Comparison of ENCODE assay signal across 22 cellular contexts in genomic region chr21:42565886-42566523, GRCh38. TPM values are rescaled to one million over a fixed set of nuclear protein-coding genes. Genes with fewer than 3 reads are reported as not detected.
DNase-seq lines count a peak whose midpoint lies in the region; ATAC-seq, FAIRE-seq and TF ChIP-seq lines count a peak whose summit lies in the region.
"Had no signal": no experiment of that assay in that cellular context is flagged by ENCODE, and none has a peak within 500 bp of the region (broad histone marks: within the 10 kb centered on the region; RNA-seq: fewer than 3 reads in every experiment).

No MANE protein-coding gene starts in this region.

- H3K9ac ChIP-seq in IMR-90 (ENCODE audit: low read depth, low read length) (no peak overlapping the region), SU-DHL-6 (ENCODE audit: low read length) (peak overlapping the region; percentile 1; the same call in 1 of the 2 replicates), kidney (ENCODE audit: low read length in 2 of 2) (no peak overlapping the region)

- H3K4ac ChIP-seq in IMR-90 (ENCODE audit: low read depth, low read length), result no peak overlapping the region

- H3K56ac ChIP-seq in IMR-90 (ENCODE audit: extremely low read depth, insufficient read depth, low read length), result no peak overlapping the region

- H2AFZ ChIP-seq in IMR-90 (replicated peaks; ENCODE audit: low read length, poor library complexity), result no peak overlapping the region
- H2AFZ ChIP-seq in SU-DHL-6 (ENCODE audit: low read depth, low read length, severe bottlenecking), result no peak overlapping the region
- H2AFZ ChIP-seq: hepatocyte had no signal

- no peak overlapping the region for H2BK120ac ChIP-seq in IMR-90 (ENCODE audit: low read depth, low read length)

- H3K4me1 Mint-ChIP-seq in stimulated activated naive B cell treated with anti-CD40 and anti-IgM and Interleukin-4, amounts not matched to agents 10 μg/mL and 1 μg/mL and 100 μg/mL, for 72 hours, result peaks cover 9 to 19% of the 10 kb centered on the region in 2 donors
- H3K4me1 Mint-ChIP-seq: CD8-positive, alpha-beta memory T cell had no signal

- H2AK5ac ChIP-seq in IMR-90 (ENCODE audit: low read depth, low read length), result no peak overlapping the region

- H3K4me2 ChIP-seq in IMR-90 (ENCODE audit: low read depth, low read length) (no peak overlapping the region), SU-DHL-6 (ENCODE audit: low read depth, low read length, poor library complexity, severe bottlenecking) (no peak overlapping the region)
- H3K4me2 ChIP-seq: hepatocyte had no signal

- H4K20me1 ChIP-seq in IMR-90 (ENCODE audit: insufficient read depth, low read length) (no peaks in the 10 kb centered on the region), SU-DHL-6 (ENCODE audit: low read depth, low read length) (no peaks in the 10 kb centered on the region)

- H3K79me1 ChIP-seq in IMR-90 (ENCODE audit: low read depth in 1 of 2, low read length in 2 of 2), result no peaks in the 10 kb centered on the region

- no peaks in the 10 kb centered on the region for H3K9me3 ChIP-seq in IMR-90 (ENCODE audit: control insufficient read depth, insufficient read depth, low read length)
- no peaks in the 10 kb centered on the region for H3K9me3 ChIP-seq in SU-DHL-6 (ENCODE audit: insufficient read depth, low read length)
- H3K9me3 ChIP-seq in kidney (ENCODE audit: control insufficient read depth in 1 of 2, low read length in 2 of 2), result no peaks in the 10 kb centered on the region
- H3K9me3 ChIP-seq: breast epithelium, psoas muscle had no signal

- POLR2A ChIA-PET in IMR-90 (lab: Charles Lee; ENCODE audit: unreplicated experiment), result no interaction called here

- no peak overlapping the region for H3K27ac ChIP-seq in IMR-90 (ENCODE audit: insufficient read depth, low read length)
- H3K27ac ChIP-seq in SU-DHL-6 (ENCODE audit: low read depth, low read length), result peak overlapping the region; percentile 55
- no peak overlapping the region for H3K27ac ChIP-seq in kidney (ENCODE audit: low read depth in 2 of 2, low read length in 2 of 2)
- H3K27ac ChIP-seq: breast epithelium, hepatocyte, psoas muscle had no signal

- H2AK9ac ChIP-seq in IMR-90 (replicated peaks; ENCODE audit: low read depth, low read length, poor library complexity), result no peak overlapping the region

- intact Hi-C loops in IMR-90 (cut with micrococcal nuclease), result no loop called here
- intact Hi-C loops in kidney (cut with DNase I), result no loop called here

- no TSS peak for BruUV-seq in IMR-90 (replicated peaks; lab: Mats Ljungman, UMichigan)

- no peaks in the 10 kb centered on the region for H3K9me1 ChIP-seq in IMR-90 (ENCODE audit: insufficient read depth, low read length)

- H4K91ac ChIP-seq in IMR-90 (ENCODE audit: insufficient read depth, low read depth, low read length), result no peak overlapping the region

- H3K27me3 Mint-ChIP-seq in stimulated activated naive B cell treated with anti-CD40 and anti-IgM and Interleukin-4, amounts not matched to agents 10 μg/mL and 1 μg/mL and 100 μg/mL, for 72 hours, result no peaks in the 10 kb centered on the region
- H3K27me3 Mint-ChIP-seq: activated naive CD8-positive, alpha-beta T cell; CD8-positive, alpha-beta memory T cell; dendritic cell treated with granulocyte-macrophage colony-stimulating factor and Interleukin-4, amounts not matched to agents 40 ng/mL and 50 ng/mL, for 4 days; naive thymus-derived CD8-positive, alpha-beta T cell had no signal

- H2BK20ac ChIP-seq in IMR-90 (ENCODE audit: low read depth, low read length), result no peak overlapping the region

- H3K14ac ChIP-seq in IMR-90 (replicated peaks; ENCODE audit: low read depth, low read length), result no peak overlapping the region

- ATAC-seq in IMR-90 (ENCODE audit: low read depth) (no peak), GM21360 (IDR thresholded peaks at IDR 0.05; ENCODE audit: unreplicated experiment) (no peak)
- no peak for ATAC-seq in stimulated activated naive B cell treated with anti-CD40 and anti-IgM and Interleukin-4, amounts not matched to agents 10 μg/mL and 1 μg/mL and 100 μg/mL, for 72 hours (replicated peaks)
- ATAC-seq: naive thymus-derived CD8-positive, alpha-beta T cell; psoas muscle; SK-N-SH treated with all-trans-retinoic acid at 6 μM for 48 hours had no signal

- in situ Hi-C loops in IMR-90 (cut with MboI; ENCODE audit: low sequenced_read_pairs), result no loop called here

- no peak overlapping the region for H3K4me3 Mint-ChIP-seq in stimulated activated naive B cell treated with anti-CD40 and anti-IgM and Interleukin-4, amounts not matched to agents 10 μg/mL and 1 μg/mL and 100 μg/mL, for 72 hours
- H3K4me3 Mint-ChIP-seq: activated naive CD8-positive, alpha-beta T cell; CD8-positive, alpha-beta memory T cell; dendritic cell treated with granulocyte-macrophage colony-stimulating factor and Interleukin-4, amounts not matched to agents 40 ng/mL and 50 ng/mL, for 4 days had no signal

- H2BK15ac ChIP-seq in IMR-90 (ENCODE audit: low read depth, low read length), result no peak overlapping the region

- H3K18ac ChIP-seq in IMR-90 (ENCODE audit: low read depth, low read length), result no peak overlapping the region

- dilution Hi-C loops in IMR-90 (cut with HindIII; ENCODE audit: low sequenced_read_pairs, unreplicated experiment), result no loop called here

- peaks cover 25% of the 10 kb centered on the region for H3F3A ChIP-seq in SU-DHL-6 (ENCODE audit: insufficient read depth)

- no peak overlapping the region for H3K23ac ChIP-seq in IMR-90 (ENCODE audit: low read depth, low read length)

- peaks cover 4% of the 10 kb centered on the region; the same call in 1 of the 2 replicates for H3K79me2 ChIP-seq in SU-DHL-6 (ENCODE audit: insufficient read depth, low read length)
- H3K79me2 ChIP-seq: hepatocyte had no signal

- TF ChIP-seq RAD21 in IMR-90 (IDR thresholded peaks at IDR 0.05; ENCODE audit: low read length), result no peak

- H3K9me2 ChIP-seq in SU-DHL-6 (replicated peaks; ENCODE audit: insufficient read depth, low read length), result no peaks in the 10 kb centered on the region

- 73% methylated on average over 4 of the region's 13 CpGs; no CpG with 5 or more reads in 1 of the 2 experiments for WGBS in IMR-90 (ENCODE audit: extremely low coverage in 2 of 2, insufficient read length in 1 of 2), 2 experiments

- DNase-seq in IMR-90 (no peak), kidney (peak; percentile 65), SHP77 (lab: John Stamatoyannopoulos, UW) (no peak), NCI-H1930 (lab: John Stamatoyannopoulos, UW) (no peak)
- DNase-seq in stimulated activated naive B cell treated with anti-CD40 and anti-IgM and Interleukin-4, amounts not matched to agents 10 μg/mL and 1 μg/mL and 100 μg/mL, for 72 hours, result no peak
- DNase-seq: activated CD4-positive, alpha-beta T cell treated with anti-CD3 and anti-CD28 coated beads for 4 hours; KG1; mesenchymal stem cell; NCI-H187; NCI-H510A; psoas muscle; stimulated activated CD8-positive, alpha-beta memory T cell treated with anti-CD3 and anti-CD28 coated beads, Interleukin-4, amount 100 ng/mL, for 48 hours; T1000 had no signal

- H3K36me3 ChIP-seq in IMR-90 (ENCODE audit: control insufficient read depth, insufficient read depth, low read length), result no peaks in the 10 kb centered on the region
- H3K36me3 ChIP-seq in SU-DHL-6 (ENCODE audit: low read length), result no peaks in the 10 kb centered on the region; the same call in 1 of the 2 replicates
- H3K36me3 ChIP-seq in kidney (ENCODE audit: control insufficient read depth in 1 of 2, insufficient read depth in 2 of 2, low read length in 2 of 2), result no peaks in the 10 kb centered on the region
- H3K36me3 ChIP-seq: breast epithelium had no signal

- H2BK5ac ChIP-seq in IMR-90 (ENCODE audit: low read depth, low read length, poor library complexity, severe bottlenecking), result no peak overlapping the region

- H4K5ac ChIP-seq in IMR-90 (ENCODE audit: low read depth, low read length), result no peak overlapping the region

- H3K27me3 ChIP-seq in IMR-90 (ENCODE audit: control insufficient read depth, insufficient read depth, low read length), result peaks cover 12% of the 10 kb centered on the region; the same call in 1 of the 2 replicates
- no peaks in the 10 kb centered on the region for H3K27me3 ChIP-seq in SU-DHL-6 (ENCODE audit: low read length)
- H3K27me3 ChIP-seq: breast epithelium, hepatocyte had no signal

- peaks cover 53 to 80% of the 10 kb centered on the region in 2 donors for H3K36me3 Mint-ChIP-seq in stimulated activated naive B cell treated with anti-CD40 and anti-IgM and Interleukin-4, amounts not matched to agents 10 μg/mL and 1 μg/mL and 100 μg/mL, for 72 hours

- H3K4me3 ChIP-seq in IMR-90 (ENCODE audit: insufficient read depth, low read depth, low read length) (no peak overlapping the region), SU-DHL-6 (ENCODE audit: insufficient read depth, low read length, poor library complexity, severe bottlenecking) (no peak overlapping the region), kidney (ENCODE audit: low read length in 2 of 2) (no peak overlapping the region)
- H3K4me3 ChIP-seq: breast epithelium, hepatocyte, psoas muscle had no signal

- CTCF ChIA-PET in IMR-90 (lab: Yijun Ruan, JAX), result interaction anchor here (1.5 kb wide), 1 partner anchor 28 kb away, joined by 3 read pairs; no protein-coding TSS in a partner anchor

- H3K9me3 Mint-ChIP-seq in stimulated activated naive B cell treated with anti-CD40 and anti-IgM and Interleukin-4, amounts not matched to agents 10 μg/mL and 1 μg/mL and 100 μg/mL, for 72 hours, result no peaks in the 10 kb centered on the region
- H3K9me3 Mint-ChIP-seq: CD8-positive, alpha-beta memory T cell; dendritic cell treated with granulocyte-macrophage colony-stimulating factor and Interleukin-4, amounts not matched to agents 40 ng/mL and 50 ng/mL, for 4 days; naive thymus-derived CD8-positive, alpha-beta T cell had no signal

- no peak for TF ChIP-seq POLR2A in IMR-90 (IDR thresholded peaks at IDR 0.05; ENCODE audit: low read depth, low read length)

- FAIRE-seq in kidney (lab: Jason Lieb, UNC), result no peak

- no peak overlapping the region for H4K8ac ChIP-seq in IMR-90 (ENCODE audit: low read depth in 2 of 2, low read length in 2 of 2)

- TF ChIP-seq CTCF in IMR-90 (conservative IDR thresholded peaks at IDR 0.05; ENCODE audit: low read depth, low read length), result no peak
- TF ChIP-seq CTCF in SU-DHL-6 (IDR thresholded peaks at IDR 0.05; ENCODE audit: insufficient read depth, low read length, poor library complexity, severe bottlenecking), result no peak
- no peak for TF ChIP-seq CTCF in kidney (IDR thresholded peaks at IDR 0.05; ENCODE audit: borderline replicate concordance, extremely low read depth, insufficient read depth)

- H3K4me1 ChIP-seq in IMR-90 (ENCODE audit: control insufficient read depth, insufficient read depth, low read length) (no peaks in the 10 kb centered on the region), kidney (ENCODE audit: control insufficient read depth in 1 of 2, insufficient read depth in 1 of 2, low read depth in 1 of 2, low read length in 2 of 2) (peaks cover 2 to 7% of the 10 kb centered on the region in 2 donors)
- H3K4me1 ChIP-seq: breast epithelium, psoas muscle had no signal

- H3K27ac Mint-ChIP-seq in stimulated activated naive B cell treated with anti-CD40 and anti-IgM and Interleukin-4, amounts not matched to agents 10 μg/mL and 1 μg/mL and 100 μg/mL, for 72 hours, result peak overlapping the region; percentile 31
- H3K27ac Mint-ChIP-seq: activated naive CD8-positive, alpha-beta T cell; CD8-positive, alpha-beta memory T cell; dendritic cell treated with granulocyte-macrophage colony-stimulating factor and Interleukin-4, amounts not matched to agents 40 ng/mL and 50 ng/mL, for 4 days had no signal

RNA-seq across cellular contexts. Expression of gene SLC37A1, which starts 52.4 kb away (rescaled TPM):
- total RNA-seq in IMR-90 (2012; rRNA removed), result 0.36 and 0.56 TPM in 2 replicates
- polyA plus RNA-seq in IMR-90 (2012; rRNA removed), result 0.48 and 0.65 TPM in 2 replicates
- polyA plus RNA-seq in IMR-90 (2012; cell fraction: cytosol; rRNA removed), result 0.37 and 0.54 TPM in 2 replicates
- polyA plus RNA-seq in IMR-90 (2012; cell fraction: nucleus; rRNA removed; ENCODE audit: low replicate concordance), result 1.3 and 1.4 TPM in 2 replicates
- total RNA-seq in kidney, result 21.8 TPM
- 3.4 TPM for polyA plus RNA-seq in kidney (ENCODE audit: insufficient read depth, low read depth, low replicate concordance)

Comparison
In these comparisons a context has a peak if more than half of its experiments do, and no peak if none do; other contexts are left out.
1. RNA of gene SLC37A1, which starts 52.4 kb away (total RNA-seq): 21.8 TPM in kidney (single experiment); 0.36 to 0.56 TPM in IMR-90; every median in the first group is over 10 times any median in the second.